In the genomic region with DNA sequence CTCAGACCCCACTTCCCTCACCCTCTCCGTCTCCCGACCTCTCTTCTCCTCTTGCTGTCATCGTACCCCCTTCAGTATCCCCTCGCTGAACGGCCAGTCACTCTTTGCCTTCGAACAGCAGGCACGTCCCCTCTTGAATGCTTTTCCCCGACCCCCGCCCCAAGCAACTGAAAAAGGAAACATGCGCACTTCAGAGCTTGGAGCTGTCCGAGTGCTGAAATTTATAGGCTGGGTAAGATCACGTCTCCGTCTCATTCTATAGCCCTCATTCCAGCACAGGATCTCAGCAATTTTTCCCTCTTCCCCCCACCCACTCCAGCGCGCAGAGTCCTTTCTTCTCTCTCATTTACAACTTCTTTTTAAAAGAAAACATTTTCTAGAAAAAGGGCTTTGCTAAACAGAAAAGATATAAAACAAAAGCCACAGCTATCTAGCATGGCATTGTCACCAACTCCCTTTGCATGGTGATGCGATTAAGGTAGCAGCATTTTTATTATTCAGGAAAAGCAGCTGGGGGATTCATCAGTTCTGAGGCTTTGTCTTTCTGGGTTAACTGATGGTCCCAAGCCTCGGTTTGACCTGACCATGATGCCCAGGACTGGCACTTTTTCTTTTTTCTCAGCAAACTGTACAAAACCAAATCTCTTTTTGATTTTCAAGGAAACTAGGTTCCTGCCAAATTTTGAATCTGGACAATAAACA, we compare ENCODE assay signal across 8 cellular contexts. TPM values are rescaled to one million over a fixed set of nuclear protein-coding genes. Genes with fewer than 3 reads are reported as not detected.
DNase-seq lines count a peak whose midpoint lies in the region; ATAC-seq and TF ChIP-seq lines count a peak whose summit lies in the region.
"Had no signal": no experiment of that assay in that cellular context is flagged by ENCODE, and none has a peak within 500 bp of the region (broad histone marks: within the 10 kb centered on the region; RNA-seq: fewer than 3 reads in every experiment).

TSS of gene GLRA2 (plus strand) at position 249 of the 702 bp plus-strand sequence. CDS start 522 bp downstream, outside the sequence.

- TF ChIP-seq CTCF in GM20000 (IDR thresholded peaks at IDR 0.05; ENCODE audit: extremely low read depth, missing control alignments): no peak
- TF ChIP-seq CTCF in epithelial cell of proximal tubule (conservative IDR thresholded peaks at IDR 0.05; ENCODE audit: low read depth, low read length): no peak

- H3K4me3 ChIP-seq in epithelial cell of proximal tubule (ENCODE audit: low read depth, low read length): peak within 1 kb of the TSS; percentile 27

- DNase-seq in GM20000 (ENCODE audit: low spot score) (peak; percentile 4), NCI-H460 (ENCODE audit: extremely low read depth, low read depth) (peak; percentile 27), epithelial cell of proximal tubule (ENCODE audit: low read depth) (no peak), pons (ENCODE audit: low spot score) (peak; percentile 4), COR-L47 (lab: John Stamatoyannopoulos, UW) (no peak)

- no peak for ATAC-seq in GM19463 (IDR thresholded peaks at IDR 0.05; ENCODE audit: unreplicated experiment)
- no peak for ATAC-seq in HG03565 (IDR thresholded peaks at IDR 0.05; ENCODE audit: unreplicated experiment)

RNA-seq across cellular contexts. Expression of gene GLRA2, which starts in this region (rescaled TPM):
- total RNA-seq in NCI-H460 (2014; rRNA removed; shearing (Covaris generic)): not detected in 2 replicates
- polyA plus RNA-seq in NCI-H460 (2014; cell fraction: nucleus; rRNA removed): not detected in 2 replicates
- total RNA-seq in epithelial cell of proximal tubule: not detected in 2 replicates
- total RNA-seq: subcutaneous adipose tissue had no signal

Comparison
In these comparisons a context has a peak if more than half of its experiments do, and no peak if none do; other contexts are left out.
1. Peak in DNase-seq in NCI-H460; RNA of the gene not detected or under 1 TPM.
2. DNase-seq: peak in GM20000 (single experiment) and pons (single experiment); none in epithelial cell of proximal tubule (single experiment) and COR-L47 (single experiment).